Comparison of ENCODE assay signal across 8 cellular contexts in the genomic region with DNA sequence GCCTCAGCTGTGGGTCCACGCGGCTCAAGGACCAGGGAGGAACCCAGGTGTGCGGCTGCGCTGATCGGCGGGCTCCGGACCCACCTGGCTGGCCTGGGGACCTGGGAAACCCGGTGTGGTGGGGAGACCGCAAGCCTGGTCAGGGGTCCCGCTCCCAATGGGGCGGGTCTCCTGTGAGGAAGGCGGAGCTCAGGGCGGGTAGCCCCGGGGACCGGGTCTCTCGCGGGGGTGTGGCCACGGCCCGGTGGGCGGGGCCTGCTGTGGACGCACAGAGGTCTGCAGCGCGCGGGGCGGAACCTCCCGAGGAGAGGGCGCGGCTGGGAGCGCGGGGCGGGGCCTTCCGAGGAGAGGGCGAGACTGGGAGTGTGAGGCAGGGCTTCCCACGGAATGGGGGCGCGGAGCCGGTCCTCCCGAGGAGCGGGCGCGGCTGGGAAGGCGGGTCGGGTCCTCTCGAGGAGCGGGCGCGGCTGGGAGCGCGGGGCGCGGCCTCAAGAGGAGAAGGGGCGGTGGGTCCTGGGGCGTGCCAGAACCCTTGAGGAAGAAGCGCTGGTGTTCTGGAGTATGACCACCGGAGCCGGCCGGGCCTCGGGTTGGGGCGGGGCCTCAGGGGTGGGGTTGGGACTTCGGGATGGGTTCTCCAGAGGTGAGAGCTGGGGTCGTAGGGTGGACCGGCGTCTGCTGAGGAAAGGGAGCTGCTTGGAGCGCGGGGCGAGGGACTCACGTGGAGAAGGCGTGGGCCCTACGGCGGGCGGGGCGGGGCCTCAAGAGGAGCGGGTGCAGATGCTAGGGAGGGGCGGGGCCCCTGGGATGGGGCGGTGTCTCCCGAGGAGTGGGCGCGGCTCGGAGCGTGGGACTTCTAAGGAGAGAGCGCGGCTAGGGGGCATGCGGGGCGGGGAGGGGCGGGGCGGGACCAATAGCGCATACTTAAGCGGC. TPM values are rescaled to one million over a fixed set of nuclear protein-coding genes. Genes with fewer than 3 reads are reported as not detected.
DNase-seq lines count a peak whose midpoint lies in the region; ATAC-seq, FAIRE-seq and TF ChIP-seq lines count a peak whose summit lies in the region.

No MANE protein-coding gene starts in this region.

- H3K27ac ChIP-seq in caudate nucleus (ENCODE audit: low read depth, low read length) (no peak overlapping the region), kidney (ENCODE audit: low read depth in 2 of 2, low read length in 2 of 2) (no peak overlapping the region)

- ATAC-seq in HG02678 (IDR thresholded peaks at IDR 0.05; ENCODE audit: unreplicated experiment) (peak; percentile 67), GM18517 (IDR thresholded peaks at IDR 0.05; ENCODE audit: unreplicated experiment) (no peak)

- H3K4me3 ChIP-seq in kidney (ENCODE audit: low read length in 2 of 2), result peak overlapping the region in 1 of 2 donors; percentile 37

- H3K9me3 ChIP-seq in kidney (ENCODE audit: control insufficient read depth in 1 of 2, low read length in 2 of 2), result no peaks in the 10 kb centered on the region

- TF ChIP-seq CTCF in kidney (IDR thresholded peaks at IDR 0.05; ENCODE audit: borderline replicate concordance, extremely low read depth, insufficient read depth), result no peak

- DNase-seq in DMS153 treated with DMSO at 0.1 percent for 48 hours (lab: John Stamatoyannopoulos, UW; ENCODE audit: unreplicated experiment), result peak; percentile 69
- peak; percentile 90 for DNase-seq in NCI-H2171 (lab: John Stamatoyannopoulos, UW)
- DNase-seq in activated CD4-positive, CD25-positive, alpha-beta regulatory T cell treated with anti-CD3 and anti-CD28 coated beads, Interleukin-2, amount 50 U/mL, for 16 hours (ENCODE audit: low read depth, low spot score), result peak; percentile 72
- peak in 54 of 61 donors; percentile 13 to 93 (median 62) for DNase-seq in caudate nucleus (lab: John Stamatoyannopoulos, UW)
- peak; percentile 94 for DNase-seq in kidney
- DNase-seq in stimulated activated CD4-positive, alpha-beta T cell treated with anti-CD3 and anti-CD28 coated beads, Interleukin-15, amount 100 ng/mL, for 24 hours, result peak; percentile 95

- no peak for FAIRE-seq in kidney (lab: Jason Lieb, UNC)

- peaks cover 0 to 4% of the 10 kb centered on the region in 2 donors for H3K4me1 ChIP-seq in kidney (ENCODE audit: control insufficient read depth in 1 of 2, insufficient read depth in 1 of 2, low read depth in 1 of 2, low read length in 2 of 2)

- intact Hi-C loops in kidney (cut with DNase I), result loop anchor here (10.0 kb wide), 1 partner anchor 144 kb away; the partner anchor contains the start of gene CCDC188

- no peaks in the 10 kb centered on the region for H3K36me3 ChIP-seq in kidney (ENCODE audit: control insufficient read depth in 1 of 2, insufficient read depth in 2 of 2, low read length in 2 of 2)

- H3K9ac ChIP-seq in kidney (ENCODE audit: low read length in 2 of 2), result no peak overlapping the region

RNA-seq across cellular contexts. Expression of gene DGCR6L, which starts 20.8 kb away (rescaled TPM):
- 35.3 TPM for total RNA-seq in kidney
- 137 TPM for polyA plus RNA-seq in kidney (ENCODE audit: insufficient read depth, low read depth, low replicate concordance)

RNA-seq across cellular contexts. Expression of gene RTN4R, which starts 31.0 kb away (rescaled TPM):
- total RNA-seq in kidney, result 1.2 TPM
- polyA plus RNA-seq in kidney (ENCODE audit: insufficient read depth, low read depth, low replicate concordance), result 2.5 TPM
